18 cellular contexts compared by ENCODE assay signal in genomic region chr6:5389086-5389745, GRCh38.
"Had no signal": no experiment of that assay in that cellular context is flagged by ENCODE, and none has a peak within 500 bp of the region (broad histone marks: within the 10 kb centered on the region; RNA-seq: fewer than 3 reads in every experiment).

No MANE protein-coding gene starts in this region.

- H3K27ac ChIP-seq: epithelial cell of prostate, esophagus muscularis mucosa, foreskin keratinocyte, heart left ventricle, neural progenitor cell, ovary, right lobe of liver, spleen, stomach, thoracic aorta, transverse colon had no signal

- H3K4me3 Mint-ChIP-seq: central memory CD8-positive, alpha-beta T cell; effector memory CD8-positive, alpha-beta T cell; natural killer cell treated with Interleukin-12 subunit alpha and Interleukin-12 subunit beta and Interleukin-15 and Interleukin-18, amount 100 ng/mL, for 72 hours; neural progenitor cell had no signal

- H3K36me3 Mint-ChIP-seq: natural killer cell treated with Interleukin-12 subunit alpha and Interleukin-12 subunit beta and Interleukin-15 and Interleukin-18, amount 100 ng/mL, for 72 hours; neural progenitor cell had no signal

- H3K4me2 ChIP-seq: neural progenitor cell had no signal

- H3K4me1 ChIP-seq: esophagus muscularis mucosa, right lobe of liver, spleen, stomach, transverse colon had no signal

- H3K9me3 ChIP-seq: esophagus muscularis mucosa, heart left ventricle, ovary, right lobe of liver, spleen, stomach, thoracic aorta, transverse colon had no signal

- H3K9ac ChIP-seq: neural progenitor cell had no signal

- H2AFZ ChIP-seq: neural progenitor cell had no signal

- H3K27me3 ChIP-seq: esophagus muscularis mucosa, foreskin keratinocyte, heart left ventricle, neural progenitor cell, ovary, right lobe of liver, spleen, stomach, transverse colon had no signal

- H3K4me3 ChIP-seq: esophagus muscularis mucosa, heart left ventricle, neural progenitor cell, ovary, right lobe of liver, spleen, stomach, thoracic aorta, transverse colon had no signal

- H3K27me3 Mint-ChIP-seq: central memory CD8-positive, alpha-beta T cell; effector memory CD8-positive, alpha-beta T cell; natural killer cell treated with Interleukin-12 subunit alpha and Interleukin-12 subunit beta and Interleukin-15 and Interleukin-18, amount 100 ng/mL, for 72 hours had no signal

- H3K27ac Mint-ChIP-seq: effector memory CD8-positive, alpha-beta T cell; natural killer cell treated with Interleukin-12 subunit alpha and Interleukin-12 subunit beta and Interleukin-15 and Interleukin-18, amount 100 ng/mL, for 72 hours; neural progenitor cell had no signal

- H3K9me3 Mint-ChIP-seq: central memory CD8-positive, alpha-beta T cell; effector memory CD8-positive, alpha-beta T cell; natural killer cell treated with Interleukin-12 subunit alpha and Interleukin-12 subunit beta and Interleukin-15 and Interleukin-18, amount 100 ng/mL, for 72 hours; neural progenitor cell had no signal

- H3K36me3 ChIP-seq: esophagus muscularis mucosa, heart left ventricle, neural progenitor cell, ovary, right lobe of liver, spleen, stomach, thoracic aorta, transverse colon had no signal

- DNase-seq: effector memory CD8-positive, alpha-beta T cell; foreskin keratinocyte; heart left ventricle; nucleus accumbens; ovary; retina; right lobe of liver; spleen; stimulated activated naive CD4-positive, alpha-beta T cell; stomach; substantia nigra; transverse colon had no signal
